1 cellular context compared by ENCODE assay signal in genomic region chr2:9767656-9768281, GRCh38.
TF ChIP-seq lines count a peak whose summit lies in the region.

No MANE protein-coding gene starts in this region.

TF ChIP-seq in H1, 55 proteins besides CTCF, POLR2A, EP300 and RAD21 (continued from another document):
- no peak for TF ChIP-seq RXRA (IDR thresholded peaks at IDR 0.05; ENCODE audit: insufficient read depth, low read depth, low read length)
- no peak for TF ChIP-seq HDAC2 (IDR thresholded peaks at IDR 0.05; ENCODE audit: borderline replicate concordance in 1 of 2, low read depth in 2 of 2, low read length in 2 of 2)
- no peak for TF ChIP-seq RFX5 (IDR thresholded peaks at IDR 0.05; ENCODE audit: borderline replicate concordance, low read depth, low read length)
- no peak for TF ChIP-seq ASH2L (IDR thresholded peaks at IDR 0.05; ENCODE audit: low read length)
- TF ChIP-seq BRCA1 (IDR thresholded peaks at IDR 0.05; ENCODE audit: low read depth, low read length) = no peak
- no peak for TF ChIP-seq CEBPB (IDR thresholded peaks at IDR 0.05; ENCODE audit: low read depth, low read length)
- TF ChIP-seq, protein P1, sequence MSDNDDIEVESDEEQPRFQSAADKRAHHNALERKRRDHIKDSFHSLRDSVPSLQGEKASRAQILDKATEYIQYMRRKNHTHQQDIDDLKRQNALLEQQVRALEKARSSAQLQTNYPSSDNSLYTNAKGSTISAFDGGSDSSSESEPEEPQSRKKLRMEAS (IDR thresholded peaks at IDR 0.05) = no peak
